In genomic region chr12:54390668-54391551, GRCh38 we compare ENCODE assay signal across 9 cellular contexts. TPM values are rescaled to one million over a fixed set of nuclear protein-coding genes. Genes with fewer than 3 reads are reported as not detected.
DNase-seq lines count a peak whose midpoint lies in the region; ATAC-seq and TF ChIP-seq lines count a peak whose summit lies in the region.
"Had no signal": no experiment of that assay in that cellular context is flagged by ENCODE, and none has a peak within 500 bp of the region (broad histone marks: within the 10 kb centered on the region; RNA-seq: fewer than 3 reads in every experiment).

No MANE protein-coding gene starts in this region.

- in situ Hi-C loops in Caki2 (cut with HindIII; ENCODE audit: low pct_unique_long_range_greater_than_20kb, low sequenced_read_pairs), result no loop called here

- H3K36me3 ChIP-seq in OCI-LY1 (ENCODE audit: insufficient read depth, low read length) (no peaks in the 10 kb centered on the region), cardiac muscle cell (peaks cover 9% of the 10 kb centered on the region)

- H3K4me3 ChIP-seq in OCI-LY1 (ENCODE audit: low read depth, low read length, poor library complexity, severe bottlenecking) (peak overlapping the region; percentile 71), cardiac muscle cell (peak overlapping the region; percentile 60), skin epidermis (peak overlapping the region; percentile 44 to 74 (median 53))

- TF ChIP-seq CTCF in OCI-LY1 (IDR thresholded peaks at IDR 0.05; ENCODE audit: low read length) (peak; percentile 48), cardiac muscle cell (IDR thresholded peaks at IDR 0.05; ENCODE audit: low read depth, low read length) (peak; percentile 14)

- DNase-seq in Caki2 (ENCODE audit: low read depth), result peak; percentile 28
- DNase-seq in activated T-helper 2 cell treated with anti-CD3 and anti-CD28 coated beads, Interferon-gamma antibody, Interleukin-2, Interleukin-4, amounts not matched to agents 10 μg/mL and 5 μg/mL and 100 μg/mL, durations not matched to agents 14 hours and 24 hours and 36 hours (ENCODE audit: low spot score), result peak; percentile 46
- peak in 1 of 2 donors; percentile 81 for DNase-seq in cardiac muscle cell (ENCODE audit: low read depth in 1 of 2, low spot score in 1 of 2)

- H3K4me2 ChIP-seq in OCI-LY1 (ENCODE audit: low read length), result peak overlapping the region; percentile 79

- H3K9me3 Mint-ChIP-seq in activated T-helper 2 cell treated with anti-CD3 and anti-CD28 coated beads, Interferon-gamma antibody, Interleukin-2, Interleukin-4, amounts not matched to agents 10 μg/mL and 5 μg/mL and 100 μg/mL, durations not matched to agents 14 hours and 24 hours and 36 hours, result no peaks in the 10 kb centered on the region

- peak overlapping the region; percentile 47 for H3K4me3 Mint-ChIP-seq in activated T-helper 2 cell treated with anti-CD3 and anti-CD28 coated beads, Interferon-gamma antibody, Interleukin-2, Interleukin-4, amounts not matched to agents 10 μg/mL and 5 μg/mL and 100 μg/mL, durations not matched to agents 14 hours and 24 hours and 36 hours (ENCODE audit: low read depth)

- H3K36me3 Mint-ChIP-seq in activated T-helper 2 cell treated with anti-CD3 and anti-CD28 coated beads, Interferon-gamma antibody, Interleukin-2, Interleukin-4, amounts not matched to agents 10 μg/mL and 5 μg/mL and 100 μg/mL, durations not matched to agents 14 hours and 24 hours and 36 hours (ENCODE audit: low read depth), result peaks cover 26% of the 10 kb centered on the region

- peak overlapping the region; percentile 54 for H3K9ac ChIP-seq in OCI-LY1 (ENCODE audit: low read length)

- H3K9me3 ChIP-seq in OCI-LY1 (ENCODE audit: low read length), result no peaks in the 10 kb centered on the region
- no peaks in the 10 kb centered on the region for H3K9me3 ChIP-seq in cardiac muscle cell (ENCODE audit: low read depth)

- peaks cover 19% of the 10 kb centered on the region for H3K4me1 Mint-ChIP-seq in activated T-helper 2 cell treated with anti-CD3 and anti-CD28 coated beads, Interferon-gamma antibody, Interleukin-2, Interleukin-4, amounts not matched to agents 10 μg/mL and 5 μg/mL and 100 μg/mL, durations not matched to agents 14 hours and 24 hours and 36 hours (ENCODE audit: low read depth)

- no peak overlapping the region for H3K27ac Mint-ChIP-seq in activated T-helper 2 cell treated with anti-CD3 and anti-CD28 coated beads, Interferon-gamma antibody, Interleukin-2, Interleukin-4, amounts not matched to agents 10 μg/mL and 5 μg/mL and 100 μg/mL, durations not matched to agents 14 hours and 24 hours and 36 hours

- intact Hi-C loops in activated T-helper 2 cell treated with anti-CD3 and anti-CD28 coated beads, Interferon-gamma antibody, Interleukin-2, Interleukin-4, amounts not matched to agents 10 μg/mL and 5 μg/mL and 100 μg/mL, durations not matched to agents 14 hours and 24 hours and 36 hours (cut with micrococcal nuclease), result no loop called here

- H2AFZ ChIP-seq in OCI-LY1 (ENCODE audit: low read length), result 0 out of 2 replicates have a peak overlapping the region, but pooled peaks have one; percentile 52

- no peaks in the 10 kb centered on the region for H3K9me2 ChIP-seq in OCI-LY1 (ENCODE audit: low read depth, low read length)

- H3K27me3 Mint-ChIP-seq in activated T-helper 2 cell treated with anti-CD3 and anti-CD28 coated beads, Interferon-gamma antibody, Interleukin-2, Interleukin-4, amounts not matched to agents 10 μg/mL and 5 μg/mL and 100 μg/mL, durations not matched to agents 14 hours and 24 hours and 36 hours (ENCODE audit: low read depth), result no peaks in the 10 kb centered on the region

- no peaks in the 10 kb centered on the region for H3F3A ChIP-seq in OCI-LY1 (ENCODE audit: insufficient read depth, low read length)

- peak; percentile 42 for ATAC-seq in HG02884 (IDR thresholded peaks at IDR 0.05; ENCODE audit: unreplicated experiment)
- no peak for ATAC-seq in HG03280 (IDR thresholded peaks at IDR 0.05; ENCODE audit: unreplicated experiment)
- no peak for ATAC-seq in HG03442 (IDR thresholded peaks at IDR 0.05; ENCODE audit: unreplicated experiment)

- H3K4me1 ChIP-seq in OCI-LY1 (ENCODE audit: insufficient read depth, low read length, severe bottlenecking), result peaks cover 4% of the 10 kb centered on the region
- H3K4me1 ChIP-seq in cardiac muscle cell (ENCODE audit: low read depth), result peaks cover 40% of the 10 kb centered on the region

- H3K27me3 ChIP-seq in OCI-LY1 (ENCODE audit: insufficient read depth, low read length) (no peaks in the 10 kb centered on the region; the same call in 1 of the 2 replicates), cardiac muscle cell (no peaks in the 10 kb centered on the region)

- no peaks in the 10 kb centered on the region for H4K20me1 ChIP-seq in OCI-LY1 (ENCODE audit: insufficient read depth, low read length)

- H3K79me2 ChIP-seq in OCI-LY1 (ENCODE audit: insufficient read depth, low read length), result no peaks in the 10 kb centered on the region

- H3K27ac ChIP-seq in OCI-LY1 (ENCODE audit: low read depth, low read length, poor library complexity, severe bottlenecking) (no peak overlapping the region), cardiac muscle cell (peak overlapping the region; percentile 10), skin epidermis (peak overlapping the region; percentile 3 to 93 (median 84))

RNA-seq across cellular contexts. Expression of gene ZNF385A, which starts 6.4 kb away (rescaled TPM):
- total RNA-seq in Caki2 (2014; rRNA removed; shearing (Covaris generic); ENCODE audit: low replicate concordance), result 1.7 and 1.8 TPM in 2 replicates
- 0.60 and 0.78 TPM in 2 replicates for total RNA-seq in activated T-helper 2 cell treated with anti-CD3 and anti-CD28 coated beads, Interferon-gamma antibody, Interleukin-2, Interleukin-4, amounts not matched to agents 10 μg/mL and 5 μg/mL and 100 μg/mL, durations not matched to agents 14 hours and 24 hours and 36 hours
- total RNA-seq in cardiac muscle cell, result 13.0 and 20.0 TPM in 2 replicates
- 13.4 and 16.0 TPM in 2 replicates for polyA plus RNA-seq in cardiac muscle cell

RNA-seq across cellular contexts. Expression of gene GPR84, which starts 26.6 kb away (rescaled TPM):
- not detected in 2 replicates for total RNA-seq in Caki2 (2014; rRNA removed; shearing (Covaris generic); ENCODE audit: low replicate concordance)
- 1.8 and 2.3 TPM in 2 replicates for total RNA-seq in activated T-helper 2 cell treated with anti-CD3 and anti-CD28 coated beads, Interferon-gamma antibody, Interleukin-2, Interleukin-4, amounts not matched to agents 10 μg/mL and 5 μg/mL and 100 μg/mL, durations not matched to agents 14 hours and 24 hours and 36 hours
- 0.09 TPM in 1 of 2 replicates, not detected in the other for total RNA-seq in cardiac muscle cell
- not detected in 2 replicates for polyA plus RNA-seq in cardiac muscle cell
- total RNA-seq: pulmonary artery endothelial cell had no signal

RNA-seq across cellular contexts. Expression of gene ITGA5, which starts 28.2 kb away (rescaled TPM):
- 35.8 and 44.7 TPM in 2 replicates for total RNA-seq in Caki2 (2014; rRNA removed; shearing (Covaris generic); ENCODE audit: low replicate concordance)
- total RNA-seq in activated T-helper 2 cell treated with anti-CD3 and anti-CD28 coated beads, Interferon-gamma antibody, Interleukin-2, Interleukin-4, amounts not matched to agents 10 μg/mL and 5 μg/mL and 100 μg/mL, durations not matched to agents 14 hours and 24 hours and 36 hours, result 41.4 and 41.5 TPM in 2 replicates
- total RNA-seq in cardiac muscle cell, result 45.9 and 55.8 TPM in 2 replicates
- polyA plus RNA-seq in cardiac muscle cell, result 52.6 and 53.2 TPM in 2 replicates
